In the genomic region with DNA sequence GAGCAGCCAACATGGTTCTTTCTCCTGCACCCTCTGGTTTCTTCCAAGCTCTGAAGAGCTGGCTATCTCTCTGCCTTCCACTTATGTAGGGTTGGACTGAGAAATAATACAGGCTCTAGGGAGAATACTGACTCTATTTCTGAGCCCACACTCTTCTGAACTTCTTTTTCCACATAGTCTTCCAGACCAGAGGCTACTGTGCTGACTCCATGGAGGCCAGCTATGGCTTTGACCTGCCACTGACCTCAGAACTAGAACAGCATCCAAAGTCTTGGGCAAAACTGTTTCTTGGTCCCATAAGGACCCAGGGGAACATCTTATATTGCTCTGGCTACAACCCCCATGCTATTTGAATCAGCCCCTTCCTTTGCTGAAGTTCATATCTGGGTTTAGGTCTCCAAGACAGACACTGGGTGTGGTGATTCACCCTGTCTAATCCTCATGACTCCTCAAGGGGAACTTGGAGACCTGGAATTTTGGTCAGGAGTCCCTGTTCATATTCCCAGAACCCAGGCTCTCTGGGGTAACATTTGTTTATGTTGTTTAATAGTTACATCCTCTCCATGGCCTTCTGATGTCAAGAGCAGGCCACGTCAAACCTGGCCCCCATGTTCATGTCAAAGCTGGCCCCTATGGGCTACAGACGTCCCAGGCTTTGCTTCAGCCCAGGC, we compare ENCODE assay signal across 2 cellular contexts.
TF ChIP-seq lines count a peak whose summit lies in the region.

No MANE protein-coding gene starts in this region.

TF ChIP-seq in SK-N-SH, 30 proteins besides CTCF, POLR2A, EP300 and RAD21 (continued from another document):
- TF ChIP-seq RFX5 (IDR thresholded peaks at IDR 0.05; ENCODE audit: low read length) (no peak), RCOR1 (IDR thresholded peaks at IDR 0.05; ENCODE audit: low read length) (no peak)
TF ChIP-seq in SK-N-SH: peak in this region for 0.

TF ChIP-seq in SK-N-SH treated with all-trans-retinoic acid at 6 μM for 48 hours, 23 proteins besides CTCF, POLR2A, EP300 and RAD21 (continued from another document):
- TF ChIP-seq, protein P1, sequence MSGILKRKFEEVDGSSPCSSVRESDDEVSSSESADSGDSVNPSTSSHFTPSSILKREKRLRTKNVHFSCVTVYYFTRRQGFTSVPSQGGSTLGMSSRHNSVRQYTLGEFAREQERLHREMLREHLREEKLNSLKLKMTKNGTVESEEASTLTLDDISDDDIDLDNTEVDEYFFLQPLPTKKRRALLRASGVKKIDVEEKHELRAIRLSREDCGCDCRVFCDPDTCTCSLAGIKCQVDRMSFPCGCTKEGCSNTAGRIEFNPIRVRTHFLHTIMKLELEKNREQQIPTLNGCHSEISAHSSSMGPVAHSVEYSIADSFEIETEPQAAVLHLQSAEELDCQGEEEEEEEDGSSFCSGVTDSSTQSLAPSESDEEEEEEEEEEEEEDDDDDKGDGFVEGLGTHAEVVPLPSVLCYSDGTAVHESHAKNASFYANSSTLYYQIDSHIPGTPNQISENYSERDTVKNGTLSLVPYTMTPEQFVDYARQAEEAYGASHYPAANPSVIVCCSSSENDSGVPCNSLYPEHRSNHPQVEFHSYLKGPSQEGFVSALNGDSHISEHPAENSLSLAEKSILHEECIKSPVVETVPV (CRISPR knock-in tag; IDR thresholded peaks at IDR 0.05), result no peak
- TF ChIP-seq ZC3H10 (CRISPR knock-in tag; IDR thresholded peaks at IDR 0.05) (no peak), OSR1 (CRISPR knock-in tag; IDR thresholded peaks at IDR 0.05) (no peak), ZNF70 (CRISPR knock-in tag; IDR thresholded peaks at IDR 0.05) (no peak), GLIS3 (CRISPR knock-in tag; IDR thresholded peaks at IDR 0.05) (no peak), PPARA (CRISPR knock-in tag; IDR thresholded peaks at IDR 0.05; ENCODE audit: borderline replicate concordance) (no peak)
- TF ChIP-seq, protein P2, sequence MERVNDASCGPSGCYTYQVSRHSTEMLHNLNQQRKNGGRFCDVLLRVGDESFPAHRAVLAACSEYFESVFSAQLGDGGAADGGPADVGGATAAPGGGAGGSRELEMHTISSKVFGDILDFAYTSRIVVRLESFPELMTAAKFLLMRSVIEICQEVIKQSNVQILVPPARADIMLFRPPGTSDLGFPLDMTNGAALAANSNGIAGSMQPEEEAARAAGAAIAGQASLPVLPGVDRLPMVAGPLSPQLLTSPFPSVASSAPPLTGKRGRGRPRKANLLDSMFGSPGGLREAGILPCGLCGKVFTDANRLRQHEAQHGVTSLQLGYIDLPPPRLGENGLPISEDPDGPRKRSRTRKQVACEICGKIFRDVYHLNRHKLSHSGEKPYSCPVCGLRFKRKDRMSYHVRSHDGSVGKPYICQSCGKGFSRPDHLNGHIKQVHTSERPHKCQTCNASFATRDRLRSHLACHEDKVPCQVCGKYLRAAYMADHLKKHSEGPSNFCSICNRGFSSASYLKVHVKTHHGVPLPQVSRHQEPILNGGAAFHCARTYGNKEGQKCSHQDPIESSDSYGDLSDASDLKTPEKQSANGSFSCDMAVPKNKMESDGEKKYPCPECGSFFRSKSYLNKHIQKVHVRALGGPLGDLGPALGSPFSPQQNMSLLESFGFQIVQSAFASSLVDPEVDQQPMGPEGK (CRISPR knock-in tag; IDR thresholded peaks at IDR 0.05; ENCODE audit: borderline replicate concordance), result no peak
TF ChIP-seq in SK-N-SH treated with all-trans-retinoic acid at 6 μM for 48 hours: peak in this region for 0.
